Comparison of ENCODE assay signal across 8 cellular contexts in genomic region chr19:12956446-12957388, GRCh38. TPM values are rescaled to one million over a fixed set of nuclear protein-coding genes. Genes with fewer than 3 reads are reported as not detected.
DNase-seq lines count a peak whose midpoint lies in the region; ATAC-seq and TF ChIP-seq lines count a peak whose summit lies in the region.

TSS of gene GADD45GIP1 (minus strand) at chr19:12957223. CDS start at chr19:12957212, 11 bp downstream.

- no peaks in the 10 kb centered on the region for H3K9me2 ChIP-seq in SK-N-SH

- H3K9ac ChIP-seq in SK-N-SH = peak within 1 kb of the TSS; percentile 89

- H3K79me2 ChIP-seq in SK-N-SH (ENCODE audit: insufficient read depth) = peaks cover 49% of the 10 kb centered on the region

- H3K27ac Mint-ChIP-seq in activated naive CD4-positive, alpha-beta T cell treated with anti-CD3 and anti-CD28 coated beads, Interleukin-2, amount 10 ng/mL, durations not matched to agents 7 days and 5 days = peak within 1 kb of the TSS; percentile 93

- H4K20me1 ChIP-seq in SK-N-SH (ENCODE audit: insufficient read depth) = peaks cover 5% of the 10 kb centered on the region; the same call in 1 of the 2 replicates

- H3K4me3 ChIP-seq in SK-N-SH (ENCODE audit: low read depth in 2 of 2, low read length in 1 of 2) (peak within 1 kb of the TSS; percentile 70 to 71), suprapubic skin (peak within 1 kb of the TSS; percentile 83)

- peak; percentile 34 to 61 for TF ChIP-seq POLR2A in suprapubic skin (IDR thresholded peaks at IDR 0.05)

- peaks cover 35% of the 10 kb centered on the region for H3K4me1 Mint-ChIP-seq in activated naive CD4-positive, alpha-beta T cell treated with anti-CD3 and anti-CD28 coated beads, Interleukin-2, amount 10 ng/mL, durations not matched to agents 7 days and 5 days

- DNase-seq in C1 segment of cervical spinal cord (lab: John Stamatoyannopoulos, UW) (peak in 12 of 14 donors; percentile 5 to 68 (median 44)), KG1 (lab: John Stamatoyannopoulos, UW) (peak; percentile 74), SK-N-SH (peak; percentile 94), germinal center (ENCODE audit: low spot score) (peak; percentile 74), nucleus accumbens (lab: John Stamatoyannopoulos, UW) (peak in 50 of 56 donors; percentile 7 to 78 (median 47)), suprapubic skin (ENCODE audit: low spot score in 2 of 2) (peak; percentile 87 to 89)
- DNase-seq in activated naive CD4-positive, alpha-beta T cell treated with anti-CD3 and anti-CD28 coated beads, Interleukin-2, amount 10 ng/mL, durations not matched to agents 7 days and 5 days = peak; percentile 88

- CTCF ChIA-PET in SK-N-SH (lab: Yijun Ruan, JAX) = interaction anchor here (1.0 to 5.6 kb wide), 6 partner anchors 9 to 208 kb away, joined by 3 to 55 read pairs (median 4); partner anchors contain the start of gene DAND5
- CTCF ChIA-PET in activated naive CD4-positive, alpha-beta T cell treated with anti-CD3 and anti-CD28 coated beads, Interleukin-2, amount 10 ng/mL, durations not matched to agents 7 days and 5 days (lab: Charles Lee) = interaction anchor here (0.6 to 4.9 kb wide), 4 partner anchors 8 to 72 kb away, joined by 3 to 30 read pairs (median 6); no protein-coding TSS in a partner anchor

- H3K36me3 ChIP-seq in SK-N-SH (replicated peaks in 1 of 2; ENCODE audit: control insufficient read depth in 1 of 2, insufficient read depth in 2 of 2, low read length in 1 of 2) (peaks cover 0 to 18% of the 10 kb centered on the region in 2 experiments), suprapubic skin (peaks cover 31% of the 10 kb centered on the region)

- H3K4me1 ChIP-seq in SK-N-SH (ENCODE audit: control insufficient read depth in 1 of 2, insufficient read depth in 2 of 2, low read depth in 1 of 2, low read length in 1 of 2) (peaks cover 30 to 37% of the 10 kb centered on the region in 2 experiments), suprapubic skin (peaks cover 44% of the 10 kb centered on the region)

- TF ChIP-seq EP300 in SK-N-SH (IDR thresholded peaks at IDR 0.05; ENCODE audit: borderline replicate concordance in 1 of 2, low read depth in 1 of 2, low read length in 1 of 2) (no peak), suprapubic skin (IDR thresholded peaks at IDR 0.05) (no peak)

- ATAC-seq in GM19328 (IDR thresholded peaks at IDR 0.05; ENCODE audit: unreplicated experiment) = peak; percentile 65

- peaks cover 24% of the 10 kb centered on the region for H3K36me3 Mint-ChIP-seq in activated naive CD4-positive, alpha-beta T cell treated with anti-CD3 and anti-CD28 coated beads, Interleukin-2, amount 10 ng/mL, durations not matched to agents 7 days and 5 days

- H3K4me3 Mint-ChIP-seq in activated naive CD4-positive, alpha-beta T cell treated with anti-CD3 and anti-CD28 coated beads, Interleukin-2, amount 10 ng/mL, durations not matched to agents 7 days and 5 days = peak within 1 kb of the TSS; percentile 86

- 12% methylated on average over 19 of the region's 84 CpGs for WGBS in SK-N-SH (ENCODE audit: low lambda C conversion rate)
- 0% methylated on average over 22 of the region's 84 CpGs for whole genome bisulfite sequencing in suprapubic skin

- H2AFZ ChIP-seq in SK-N-SH (ENCODE audit: low read depth) = peak within 1 kb of the TSS; percentile 99

- H3K27me3 Mint-ChIP-seq in activated naive CD4-positive, alpha-beta T cell treated with anti-CD3 and anti-CD28 coated beads, Interleukin-2, amount 10 ng/mL, durations not matched to agents 7 days and 5 days = no peaks in the 10 kb centered on the region

- H3K27me3 ChIP-seq in SK-N-SH (ENCODE audit: insufficient read depth) (no peaks in the 10 kb centered on the region), suprapubic skin (no peaks in the 10 kb centered on the region)

- H3K27ac ChIP-seq in SK-N-SH (ENCODE audit: low read depth in 2 of 2, low read length in 1 of 2) (peak within 1 kb of the TSS; percentile 73 to 97), suprapubic skin (peak within 1 kb of the TSS; percentile 95)

- peaks cover 53% of the 10 kb centered on the region for H3F3A ChIP-seq in SK-N-SH (replicated peaks; ENCODE audit: insufficient read depth)

- no peaks in the 10 kb centered on the region for H3K9me3 ChIP-seq in SK-N-SH
- no peaks in the 10 kb centered on the region for H3K9me3 ChIP-seq in suprapubic skin

- H3K9me3 Mint-ChIP-seq in activated naive CD4-positive, alpha-beta T cell treated with anti-CD3 and anti-CD28 coated beads, Interleukin-2, amount 10 ng/mL, durations not matched to agents 7 days and 5 days = no peaks in the 10 kb centered on the region

- peak within 1 kb of the TSS; percentile 96 for H3K4me2 ChIP-seq in SK-N-SH

- no peak for TF ChIP-seq CTCF in SK-N-SH (IDR thresholded peaks at IDR 0.05)
- no peak for TF ChIP-seq CTCF in suprapubic skin (IDR thresholded peaks at IDR 0.05)

- no peak for TF ChIP-seq RAD21 in SK-N-SH (IDR thresholded peaks at IDR 0.05; ENCODE audit: low read length)

- POLR2A ChIA-PET in SK-N-SH (lab: Yijun Ruan, JAX) = interaction anchor here (1.6 kb wide), 1 partner anchor 9 kb away, joined by 5 read pairs; no protein-coding TSS in a partner anchor

TF ChIP-seq in SK-N-SH, 30 proteins besides CTCF, POLR2A, EP300 and RAD21:
- TF ChIP-seq EZH2phosphoT487 (IDR thresholded peaks at IDR 0.05; ENCODE audit: borderline replicate concordance, low read depth) (no peak), REST (IDR thresholded peaks at IDR 0.05; ENCODE audit: low read depth, low read length) (peak; percentile 57; the same call in 1 of the 2 replicates), SIN3A (IDR thresholded peaks at IDR 0.05; ENCODE audit: borderline replicate concordance, low read depth, low read length) (0 out of 2 replicates have a peak, but pooled peaks have one; percentile 16), TAF1 (IDR thresholded peaks at IDR 0.05; ENCODE audit: borderline replicate concordance, low read depth, low read length) (peak; percentile 96), POLR2AphosphoS5 (IDR thresholded peaks at IDR 0.05; ENCODE audit: low read depth, low read length) (peak; percentile 91), RFX5 (IDR thresholded peaks at IDR 0.05; ENCODE audit: low read length) (no peak), MAX (IDR thresholded peaks at IDR 0.05; ENCODE audit: low read depth) (peak; percentile 75), YY1 (IDR thresholded peaks at IDR 0.05; ENCODE audit: low read depth) (peak; percentile 96), MXI1 (IDR thresholded peaks at IDR 0.05; ENCODE audit: low read depth, low read length) (peak; percentile 95)

RNA-seq across cellular contexts. Expression of gene GADD45GIP1, which starts in this region (rescaled TPM):
- polyA plus RNA-seq in SK-N-SH (2012; rRNA removed) = 65.7 and 91.8 TPM in 2 replicates
- polyA plus RNA-seq in SK-N-SH (2012; cell fraction: cytosol; rRNA removed) = 55.7 and 67.8 TPM in 2 replicates
- 31.0 and 46.6 TPM in 2 replicates for polyA plus RNA-seq in SK-N-SH (2012; cell fraction: nucleus; rRNA removed)
- 10 to 100 TPM; 20.4 to 31.0 (median 24.8) TPM for total RNA-seq in suprapubic skin

Comparison
In these comparisons a context has a peak if more than half of its experiments do, and no peak if none do; other contexts are left out.
1. Peak in every context shown above with its lines: DNase-seq, ATAC-seq, H3K4me3 ChIP-seq and H3K27ac ChIP-seq.
2. DNase-seq: peak in every context shown above with its lines; median percentile 94 in SK-N-SH; 88 in activated naive CD4-positive, alpha-beta T cell treated with anti-CD3 and anti-CD28 coated beads, Interleukin-2, amount 10 ng/mL, durations not matched to agents 7 days and 5 days; 88 in suprapubic skin; 74 in KG1; 74 in germinal center; 47 in nucleus accumbens; 44 in C1 segment of cervical spinal cord.